Comparison of ENCODE assay signal across 15 cellular contexts in genomic region chr17:1621273-1621954, GRCh38. TPM values are rescaled to one million over a fixed set of nuclear protein-coding genes. Genes with fewer than 3 reads are reported as not detected.
DNase-seq lines count a peak whose midpoint lies in the region; ATAC-seq, FAIRE-seq and TF ChIP-seq lines count a peak whose summit lies in the region.
"Had no signal": no experiment of that assay in that cellular context is flagged by ENCODE, and none has a peak within 500 bp of the region (broad histone marks: within the 10 kb centered on the region; RNA-seq: fewer than 3 reads in every experiment).

No MANE protein-coding gene starts in this region.

- no peak for TF ChIP-seq CTCF in liver (IDR thresholded peaks at IDR 0.05; ENCODE audit: low read depth, low read length, missing input control)
- TF ChIP-seq CTCF in gastrocnemius medialis (IDR thresholded peaks at IDR 0.05 in 4 of 5, conservative IDR thresholded peaks at IDR 0.05 in 1 of 5): no peak
- TF ChIP-seq CTCF in esophagus squamous epithelium (IDR thresholded peaks at IDR 0.05): no peak

- in situ Hi-C loops in gastrocnemius medialis (cut with MboI; ENCODE audit: low sequenced_read_pairs in 4 of 4): no loop called here

- H3K27ac ChIP-seq in liver (ENCODE audit: low read depth in 1 of 2, low read length in 2 of 2): no peak overlapping the region
- H3K27ac ChIP-seq in gastrocnemius medialis: peak overlapping the region in 3 of 4 donors; percentile 25 to 34 (median 28)
- H3K27ac ChIP-seq in esophagus squamous epithelium: no peak overlapping the region
- H3K27ac ChIP-seq: SJCRH30 had no signal

- no peak for ATAC-seq in gastrocnemius medialis

- H3K4me1 ChIP-seq in liver (ENCODE audit: control insufficient read depth in 4 of 4, insufficient read depth in 4 of 4, low read length in 3 of 4): peaks cover 0 to 4% (median 3%) of the 10 kb centered on the region in 4 donors
- H3K4me1 ChIP-seq in gastrocnemius medialis: peaks cover 12 to 27% of the 10 kb centered on the region in 2 donors
- peaks cover 10 to 44% (median 19%) of the 10 kb centered on the region in 3 donors for H3K4me1 ChIP-seq in esophagus squamous epithelium
- H3K4me1 ChIP-seq: SJCRH30 had no signal

- WGBS in liver: 58% methylated on average over 22 of the region's 22 CpGs
- 83 to 88% methylated on average over 3 to 6 of the region's 22 CpGs for WGBS in esophagus squamous epithelium, 2 donors

- TF ChIP-seq RAD21 in liver (IDR thresholded peaks at IDR 0.05): no peak

- intact Hi-C loops in gastrocnemius medialis (cut with DNase I; ENCODE audit: low total_unique reads): no loop called here
- intact Hi-C loops in esophagus squamous epithelium (cut with DNase I): no loop called here

- no peaks in the 10 kb centered on the region for H3K9me3 ChIP-seq in liver (ENCODE audit: control insufficient read depth in 4 of 4, low read length in 3 of 4)
- H3K9me3 ChIP-seq in gastrocnemius medialis: no peaks in the 10 kb centered on the region
- H3K9me3 ChIP-seq in esophagus squamous epithelium: no peaks in the 10 kb centered on the region
- H3K9me3 ChIP-seq: MG63, SJCRH30 had no signal

- H3K36me3 ChIP-seq in liver (ENCODE audit: control insufficient read depth in 4 of 4, insufficient read depth in 3 of 4, low read depth in 1 of 4, low read length in 3 of 4) (peaks cover 0 to 3% (median 0%) of the 10 kb centered on the region in 4 donors), gastrocnemius medialis (peaks cover 0 to 7% of the 10 kb centered on the region in 2 donors), esophagus squamous epithelium (no peaks in the 10 kb centered on the region)
- H3K36me3 ChIP-seq: MG63, SJCRH30 had no signal

- H3K27me3 ChIP-seq in liver (ENCODE audit: control insufficient read depth in 4 of 4, insufficient read depth in 4 of 4, low read length in 3 of 4) (no peaks in the 10 kb centered on the region), gastrocnemius medialis (no peaks in the 10 kb centered on the region), esophagus squamous epithelium (no peaks in the 10 kb centered on the region)
- H3K27me3 ChIP-seq: MG63, SJCRH30 had no signal

- FAIRE-seq in RCC 7860 (lab: Jason Lieb, UNC): no peak

- H3K4me3 ChIP-seq in liver (ENCODE audit: low read depth in 1 of 3, low read length in 3 of 3) (no peak overlapping the region), gastrocnemius medialis (no peak overlapping the region), esophagus squamous epithelium (no peak overlapping the region)
- H3K4me3 ChIP-seq: MG63, SJCRH30 had no signal

- DNase-seq in HuH-7 (ENCODE audit: low spot score) (peak; percentile 54), dermis blood vessel endothelial cell (peak; percentile 37), gastrocnemius medialis (no peak), T1000 (lab: John Stamatoyannopoulos, UW) (no peak), esophagus squamous epithelium (lab: John Stamatoyannopoulos, UW) (no peak), D341Med (ENCODE audit: low spot score) (no peak), RCC 7860 (ENCODE audit: low spot score) (no peak)
- DNase-seq: KG1, MG63, NCI-H1105, NCI-H1930, NCI-H510A treated with DMSO at 0.1 percent for 48 hours, SJCRH30, SW 1271 had no signal

- no peak overlapping the region for H3K9ac ChIP-seq in liver (ENCODE audit: low read depth in 1 of 2, low read length in 2 of 2)

- TF ChIP-seq POLR2A in gastrocnemius medialis (IDR thresholded peaks at IDR 0.05): no peak
- TF ChIP-seq POLR2A in esophagus squamous epithelium (IDR thresholded peaks at IDR 0.05): no peak

TF ChIP-seq in liver, 16 proteins besides CTCF, POLR2A, EP300 and RAD21:
- TF ChIP-seq SP1 (IDR thresholded peaks at IDR 0.05): peak; percentile 63
- peak; percentile 27 to 42 for TF ChIP-seq RXRA (IDR thresholded peaks at IDR 0.05)
- TF ChIP-seq HNF4G (IDR thresholded peaks at IDR 0.05): no peak
TF ChIP-seq in liver: peak in this region for 2.

RNA-seq across cellular contexts. Expression of gene SLC43A2, which starts 7.2 kb away (rescaled TPM):
- total RNA-seq in dermis blood vessel endothelial cell (33.9 and 53.5 TPM in 2 replicates), liver (1 to 10 TPM; 4.8 to 7.9 TPM), gastrocnemius medialis (10 to 100 TPM; 26.9 to 96.9 (median 55.2) TPM), esophagus squamous epithelium (10 to 100 TPM in 1 of 4 donors, 1 to 10 TPM in 3; 2.5 to 12.4 (median 5.3) TPM)
- 1 to 10 TPM in 1 of 2 donors, under 1 TPM in 1; 0.63 to 4.7 TPM for polyA plus RNA-seq in liver

RNA-seq across cellular contexts. Expression of gene SCARF1, which starts 24.1 kb away (rescaled TPM):
- total RNA-seq in dermis blood vessel endothelial cell (172 and 200 TPM in 2 replicates), liver (10 to 100 TPM; 10.9 to 11.9 TPM), gastrocnemius medialis (10 to 100 TPM in 1 of 4 donors, 1 to 10 TPM in 3; 4.1 to 15.1 (median 5.7) TPM), esophagus squamous epithelium (1 to 10 TPM; 2.0 to 5.7 (median 3.3) TPM)
- 1 to 10 TPM; 1.3 to 5.9 TPM for polyA plus RNA-seq in liver

RNA-seq across cellular contexts. Expression of gene RILP, which starts 28.3 kb away (rescaled TPM):
- total RNA-seq in dermis blood vessel endothelial cell: 12.0 and 15.7 TPM in 2 replicates
- 10 to 100 TPM; 26.5 to 47.4 TPM for total RNA-seq in liver
- 10 to 100 TPM in 1 of 2 donors, 1 to 10 TPM in 1; 7.9 to 18.5 TPM for polyA plus RNA-seq in liver
- total RNA-seq in gastrocnemius medialis: 10 to 100 TPM; 45.5 to 94.7 (median 58.9) TPM
- 10 to 100 TPM in 3 of 4 donors, 1 to 10 TPM in 1; 3.0 to 16.5 (median 13.9) TPM for total RNA-seq in esophagus squamous epithelium

RNA-seq across cellular contexts. Expression of gene PITPNA, which starts 58.8 kb away (rescaled TPM):
- 18.5 and 29.6 TPM in 2 replicates for total RNA-seq in dermis blood vessel endothelial cell
- total RNA-seq in liver: 10 to 100 TPM; 14.2 to 14.7 TPM
- polyA plus RNA-seq in liver: 10 to 100 TPM in 1 of 2 donors, 1 to 10 TPM in 1; 7.4 to 21.3 TPM
- total RNA-seq in gastrocnemius medialis: 10 to 100 TPM in 3 of 4 donors, 1 to 10 TPM in 1; 9.4 to 24.3 (median 19.6) TPM
- 10 to 100 TPM; 40.2 to 81.9 (median 46.6) TPM for total RNA-seq in esophagus squamous epithelium

Comparison
In these comparisons a context has a peak if more than half of its experiments do, and no peak if none do; other contexts are left out.
1. DNase-seq: peak in HuH-7 (single experiment) and dermis blood vessel endothelial cell (single experiment); none in gastrocnemius medialis (0 of 2), T1000 (single experiment), esophagus squamous epithelium (single experiment), D341Med (single experiment) and RCC 7860 (single experiment).
2. H3K27ac ChIP-seq: peak in gastrocnemius medialis (3 of 4); none in liver (0 of 2) and esophagus squamous epithelium (0 of 4).
3. RNA of gene SCARF1, which starts 24.1 kb away (total RNA-seq): 172 to 200 TPM in dermis blood vessel endothelial cell; 10.9 to 11.9 TPM in liver, 4.1 to 15.1 TPM in gastrocnemius medialis and 2.0 to 5.7 TPM in esophagus squamous epithelium; every median in the first group is over 10 times any median in the second.